ENCODE assay signal across 1 cellular context in the genomic region with DNA sequence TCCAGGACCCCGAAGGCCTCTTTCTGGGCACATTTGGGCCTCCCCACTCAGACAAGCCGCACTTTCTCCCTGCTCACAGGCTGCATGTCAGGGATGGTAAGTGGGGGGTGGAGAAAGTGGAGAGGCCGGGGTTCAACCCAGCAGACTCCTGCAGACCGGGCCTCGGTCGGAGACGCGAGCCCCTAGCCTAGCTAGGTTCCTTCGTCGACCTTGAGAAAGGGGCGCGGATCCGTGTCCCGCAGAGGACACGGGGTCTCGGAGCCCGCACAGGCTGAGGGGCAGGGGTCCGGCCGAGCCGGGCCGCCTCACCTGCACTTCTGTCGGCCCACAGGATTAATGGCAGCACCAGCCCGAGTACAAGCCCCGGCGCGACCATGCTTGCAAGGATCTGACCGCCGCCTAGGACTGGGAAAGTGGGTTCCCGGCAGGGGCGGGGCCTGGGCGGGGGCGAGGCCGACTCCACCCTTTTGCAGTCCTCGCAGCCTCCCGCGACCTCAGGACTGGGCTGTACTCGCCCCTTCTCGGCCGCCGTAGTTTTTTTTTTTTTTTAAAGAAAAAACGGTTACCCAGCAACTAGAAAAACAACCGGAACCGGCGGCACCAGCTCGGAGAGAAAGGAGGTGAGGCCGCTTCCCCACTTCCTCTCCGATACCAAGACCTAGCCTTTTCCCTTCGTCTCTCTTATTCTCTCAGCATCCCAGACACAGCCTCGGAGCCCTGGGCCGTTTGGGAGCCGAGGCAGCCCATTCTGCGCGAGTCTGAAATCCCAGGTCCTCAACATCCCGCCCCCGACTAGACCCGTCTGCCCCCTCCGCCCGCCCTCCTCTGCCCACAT.
A peak's percentile ranks its signal among the peaks of the same experiment; 100 is the strongest.
TF ChIP-seq lines count a peak whose summit lies in the region.

A gene with protein sequence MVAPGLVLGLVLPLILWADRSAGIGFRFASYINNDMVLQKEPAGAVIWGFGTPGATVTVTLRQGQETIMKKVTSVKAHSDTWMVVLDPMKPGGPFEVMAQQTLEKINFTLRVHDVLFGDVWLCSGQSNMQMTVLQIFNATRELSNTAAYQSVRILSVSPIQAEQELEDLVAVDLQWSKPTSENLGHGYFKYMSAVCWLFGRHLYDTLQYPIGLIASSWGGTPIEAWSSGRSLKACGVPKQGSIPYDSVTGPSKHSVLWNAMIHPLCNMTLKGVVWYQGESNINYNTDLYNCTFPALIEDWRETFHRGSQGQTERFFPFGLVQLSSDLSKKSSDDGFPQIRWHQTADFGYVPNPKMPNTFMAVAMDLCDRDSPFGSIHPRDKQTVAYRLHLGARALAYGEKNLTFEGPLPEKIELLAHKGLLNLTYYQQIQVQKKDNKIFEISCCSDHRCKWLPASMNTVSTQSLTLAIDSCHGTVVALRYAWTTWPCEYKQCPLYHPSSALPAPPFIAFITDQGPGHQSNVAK (minus strand): TSS at position 407 of the 835 bp plus-strand sequence. CDS start 31 bp downstream, at position 376.
A gene (plus strand): TSS at position 572 of the 835 bp plus-strand sequence. CDS start 1,361 bp downstream, outside the sequence.

TF ChIP-seq in K562, 482 proteins besides CTCF, POLR2A, EP300 and RAD21 (continued from another document and continues in another):
- TF ChIP-seq TAF9B (IDR thresholded peaks at IDR 0.05; ENCODE audit: partially characterized antibody): peak; percentile 43
- TF ChIP-seq, protein P1, sequence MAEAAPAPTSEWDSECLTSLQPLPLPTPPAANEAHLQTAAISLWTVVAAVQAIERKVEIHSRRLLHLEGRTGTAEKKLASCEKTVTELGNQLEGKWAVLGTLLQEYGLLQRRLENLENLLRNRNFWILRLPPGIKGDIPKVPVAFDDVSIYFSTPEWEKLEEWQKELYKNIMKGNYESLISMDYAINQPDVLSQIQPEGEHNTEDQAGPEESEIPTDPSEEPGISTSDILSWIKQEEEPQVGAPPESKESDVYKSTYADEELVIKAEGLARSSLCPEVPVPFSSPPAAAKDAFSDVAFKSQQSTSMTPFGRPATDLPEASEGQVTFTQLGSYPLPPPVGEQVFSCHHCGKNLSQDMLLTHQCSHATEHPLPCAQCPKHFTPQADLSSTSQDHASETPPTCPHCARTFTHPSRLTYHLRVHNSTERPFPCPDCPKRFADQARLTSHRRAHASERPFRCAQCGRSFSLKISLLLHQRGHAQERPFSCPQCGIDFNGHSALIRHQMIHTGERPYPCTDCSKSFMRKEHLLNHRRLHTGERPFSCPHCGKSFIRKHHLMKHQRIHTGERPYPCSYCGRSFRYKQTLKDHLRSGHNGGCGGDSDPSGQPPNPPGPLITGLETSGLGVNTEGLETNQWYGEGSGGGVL (CRISPR knock-in tag; IDR thresholded peaks at IDR 0.05): no peak
- no peak for TF ChIP-seq YBX1 (IDR thresholded peaks at IDR 0.05)
- TF ChIP-seq, protein P2, sequence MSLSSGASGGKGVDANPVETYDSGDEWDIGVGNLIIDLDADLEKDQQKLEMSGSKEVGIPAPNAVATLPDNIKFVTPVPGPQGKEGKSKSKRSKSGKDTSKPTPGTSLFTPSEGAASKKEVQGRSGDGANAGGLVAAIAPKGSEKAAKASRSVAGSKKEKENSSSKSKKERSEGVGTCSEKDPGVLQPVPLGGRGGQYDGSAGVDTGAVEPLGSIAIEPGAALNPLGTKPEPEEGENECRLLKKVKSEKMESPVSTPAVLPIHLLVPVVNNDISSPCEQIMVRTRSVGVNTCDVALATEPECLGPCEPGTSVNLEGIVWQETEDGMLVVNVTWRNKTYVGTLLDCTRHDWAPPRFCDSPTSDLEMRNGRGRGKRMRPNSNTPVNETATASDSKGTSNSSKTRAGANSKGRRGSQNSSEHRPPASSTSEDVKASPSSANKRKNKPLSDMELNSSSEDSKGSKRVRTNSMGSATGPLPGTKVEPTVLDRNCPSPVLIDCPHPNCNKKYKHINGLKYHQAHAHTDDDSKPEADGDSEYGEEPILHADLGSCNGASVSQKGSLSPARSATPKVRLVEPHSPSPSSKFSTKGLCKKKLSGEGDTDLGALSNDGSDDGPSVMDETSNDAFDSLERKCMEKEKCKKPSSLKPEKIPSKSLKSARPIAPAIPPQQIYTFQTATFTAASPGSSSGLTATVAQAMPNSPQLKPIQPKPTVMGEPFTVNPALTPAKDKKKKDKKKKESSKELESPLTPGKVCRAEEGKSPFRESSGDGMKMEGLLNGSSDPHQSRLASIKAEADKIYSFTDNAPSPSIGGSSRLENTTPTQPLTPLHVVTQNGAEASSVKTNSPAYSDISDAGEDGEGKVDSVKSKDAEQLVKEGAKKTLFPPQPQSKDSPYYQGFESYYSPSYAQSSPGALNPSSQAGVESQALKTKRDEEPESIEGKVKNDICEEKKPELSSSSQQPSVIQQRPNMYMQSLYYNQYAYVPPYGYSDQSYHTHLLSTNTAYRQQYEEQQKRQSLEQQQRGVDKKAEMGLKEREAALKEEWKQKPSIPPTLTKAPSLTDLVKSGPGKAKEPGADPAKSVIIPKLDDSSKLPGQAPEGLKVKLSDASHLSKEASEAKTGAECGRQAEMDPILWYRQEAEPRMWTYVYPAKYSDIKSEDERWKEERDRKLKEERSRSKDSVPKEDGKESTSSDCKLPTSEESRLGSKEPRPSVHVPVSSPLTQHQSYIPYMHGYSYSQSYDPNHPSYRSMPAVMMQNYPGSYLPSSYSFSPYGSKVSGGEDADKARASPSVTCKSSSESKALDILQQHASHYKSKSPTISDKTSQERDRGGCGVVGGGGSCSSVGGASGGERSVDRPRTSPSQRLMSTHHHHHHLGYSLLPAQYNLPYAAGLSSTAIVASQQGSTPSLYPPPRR (CRISPR knock-in tag; IDR thresholded peaks at IDR 0.05; ENCODE audit: borderline replicate concordance): no peak
- TF ChIP-seq ZC3H8 (IDR thresholded peaks at IDR 0.05): no peak
- peak; percentile 88 for TF ChIP-seq TAF1 (IDR thresholded peaks at IDR 0.05; ENCODE audit: control insufficient read depth, extremely low read depth, insufficient read depth, low read length, severe bottlenecking)
- TF ChIP-seq ZNF707 (CRISPR knock-in tag; conservative IDR thresholded peaks at IDR 0.05): no peak
- peak; percentile 84 for TF ChIP-seq SUPT5H (IDR thresholded peaks at IDR 0.05)
- TF ChIP-seq SIX5 (IDR thresholded peaks at IDR 0.05; ENCODE audit: borderline replicate concordance in 1 of 2, insufficient read depth in 1 of 2, low read depth in 1 of 2, low read length in 2 of 2): no peak
- TF ChIP-seq CXXC5 (CRISPR knock-in tag; IDR thresholded peaks at IDR 0.05): peak; percentile 53; the same call in 1 of the 2 replicates
- no peak for TF ChIP-seq SNRNP70 (optimal IDR thresholded peaks at IDR 0.05; ENCODE audit: low read depth, low read length)
- TF ChIP-seq ZNF444 (CRISPR knock-in tag; IDR thresholded peaks at IDR 0.05): no peak
- TF ChIP-seq HNRNPK (IDR thresholded peaks at IDR 0.05; ENCODE audit: low read depth, low read length, poor library complexity, severe bottlenecking): no peak
- TF ChIP-seq, protein P3, sequence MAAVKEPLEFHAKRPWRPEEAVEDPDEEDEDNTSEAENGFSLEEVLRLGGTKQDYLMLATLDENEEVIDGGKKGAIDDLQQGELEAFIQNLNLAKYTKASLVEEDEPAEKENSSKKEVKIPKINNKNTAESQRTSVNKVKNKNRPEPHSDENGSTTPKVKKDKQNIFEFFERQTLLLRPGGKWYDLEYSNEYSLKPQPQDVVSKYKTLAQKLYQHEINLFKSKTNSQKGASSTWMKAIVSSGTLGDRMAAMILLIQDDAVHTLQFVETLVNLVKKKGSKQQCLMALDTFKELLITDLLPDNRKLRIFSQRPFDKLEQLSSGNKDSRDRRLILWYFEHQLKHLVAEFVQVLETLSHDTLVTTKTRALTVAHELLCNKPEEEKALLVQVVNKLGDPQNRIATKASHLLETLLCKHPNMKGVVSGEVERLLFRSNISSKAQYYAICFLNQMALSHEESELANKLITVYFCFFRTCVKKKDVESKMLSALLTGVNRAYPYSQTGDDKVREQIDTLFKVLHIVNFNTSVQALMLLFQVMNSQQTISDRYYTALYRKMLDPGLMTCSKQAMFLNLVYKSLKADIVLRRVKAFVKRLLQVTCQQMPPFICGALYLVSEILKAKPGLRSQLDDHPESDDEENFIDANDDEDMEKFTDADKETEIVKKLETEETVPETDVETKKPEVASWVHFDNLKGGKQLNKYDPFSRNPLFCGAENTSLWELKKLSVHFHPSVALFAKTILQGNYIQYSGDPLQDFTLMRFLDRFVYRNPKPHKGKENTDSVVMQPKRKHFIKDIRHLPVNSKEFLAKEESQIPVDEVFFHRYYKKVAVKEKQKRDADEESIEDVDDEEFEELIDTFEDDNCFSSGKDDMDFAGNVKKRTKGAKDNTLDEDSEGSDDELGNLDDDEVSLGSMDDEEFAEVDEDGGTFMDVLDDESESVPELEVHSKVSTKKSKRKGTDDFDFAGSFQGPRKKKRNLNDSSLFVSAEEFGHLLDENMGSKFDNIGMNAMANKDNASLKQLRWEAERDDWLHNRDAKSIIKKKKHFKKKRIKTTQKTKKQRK (IDR thresholded peaks at IDR 0.05; ENCODE audit: borderline replicate concordance, low read depth, low read length): no peak
- TF ChIP-seq, protein P4, sequence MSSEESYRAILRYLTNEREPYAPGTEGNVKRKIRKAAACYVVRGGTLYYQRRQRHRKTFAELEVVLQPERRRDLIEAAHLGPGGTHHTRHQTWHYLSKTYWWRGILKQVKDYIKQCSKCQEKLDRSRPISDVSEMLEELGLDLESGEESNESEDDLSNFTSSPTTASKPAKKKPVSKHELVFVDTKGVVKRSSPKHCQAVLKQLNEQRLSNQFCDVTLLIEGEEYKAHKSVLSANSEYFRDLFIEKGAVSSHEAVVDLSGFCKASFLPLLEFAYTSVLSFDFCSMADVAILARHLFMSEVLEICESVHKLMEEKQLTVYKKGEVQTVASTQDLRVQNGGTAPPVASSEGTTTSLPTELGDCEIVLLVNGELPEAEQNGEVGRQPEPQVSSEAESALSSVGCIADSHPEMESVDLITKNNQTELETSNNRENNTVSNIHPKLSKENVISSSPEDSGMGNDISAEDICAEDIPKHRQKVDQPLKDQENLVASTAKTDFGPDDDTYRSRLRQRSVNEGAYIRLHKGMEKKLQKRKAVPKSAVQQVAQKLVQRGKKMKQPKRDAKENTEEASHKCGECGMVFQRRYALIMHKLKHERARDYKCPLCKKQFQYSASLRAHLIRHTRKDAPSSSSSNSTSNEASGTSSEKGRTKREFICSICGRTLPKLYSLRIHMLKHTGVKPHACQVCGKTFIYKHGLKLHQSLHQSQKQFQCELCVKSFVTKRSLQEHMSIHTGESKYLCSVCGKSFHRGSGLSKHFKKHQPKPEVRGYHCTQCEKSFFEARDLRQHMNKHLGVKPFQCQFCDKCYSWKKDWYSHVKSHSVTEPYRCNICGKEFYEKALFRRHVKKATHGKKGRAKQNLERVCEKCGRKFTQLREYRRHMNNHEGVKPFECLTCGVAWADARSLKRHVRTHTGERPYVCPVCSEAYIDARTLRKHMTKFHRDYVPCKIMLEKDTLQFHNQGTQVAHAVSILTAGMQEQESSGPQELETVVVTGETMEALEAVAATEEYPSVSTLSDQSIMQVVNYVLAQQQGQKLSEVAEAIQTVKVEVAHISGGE (CRISPR knock-in tag; IDR thresholded peaks at IDR 0.05): peak in 1 of 3 experiments; percentile 72; a peak in 1 of 6 replicates
- no peak for TF ChIP-seq ELF4 (CRISPR knock-in tag; IDR thresholded peaks at IDR 0.05)
- peak; percentile 47; the same call in 1 of the 2 replicates for TF ChIP-seq BMI1 (IDR thresholded peaks at IDR 0.05; ENCODE audit: low read length)
- TF ChIP-seq CBX3 (IDR thresholded peaks at IDR 0.05; ENCODE audit: borderline replicate concordance in 1 of 2, low read length in 2 of 2): peak in 1 of 2 experiments; percentile 8; a peak in 1 of 3 replicates
- TF ChIP-seq, protein P5, sequence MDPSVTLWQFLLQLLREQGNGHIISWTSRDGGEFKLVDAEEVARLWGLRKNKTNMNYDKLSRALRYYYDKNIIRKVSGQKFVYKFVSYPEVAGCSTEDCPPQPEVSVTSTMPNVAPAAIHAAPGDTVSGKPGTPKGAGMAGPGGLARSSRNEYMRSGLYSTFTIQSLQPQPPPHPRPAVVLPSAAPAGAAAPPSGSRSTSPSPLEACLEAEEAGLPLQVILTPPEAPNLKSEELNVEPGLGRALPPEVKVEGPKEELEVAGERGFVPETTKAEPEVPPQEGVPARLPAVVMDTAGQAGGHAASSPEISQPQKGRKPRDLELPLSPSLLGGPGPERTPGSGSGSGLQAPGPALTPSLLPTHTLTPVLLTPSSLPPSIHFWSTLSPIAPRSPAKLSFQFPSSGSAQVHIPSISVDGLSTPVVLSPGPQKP (CRISPR knock-in tag; IDR thresholded peaks at IDR 0.05): no peak
- TF ChIP-seq COPS2 (conservative IDR thresholded peaks at IDR 0.05): no peak
- TF ChIP-seq BDP1 (IDR thresholded peaks at IDR 0.05; ENCODE audit: insufficient read depth, insufficient read length): no peak
- TF ChIP-seq, protein P6, sequence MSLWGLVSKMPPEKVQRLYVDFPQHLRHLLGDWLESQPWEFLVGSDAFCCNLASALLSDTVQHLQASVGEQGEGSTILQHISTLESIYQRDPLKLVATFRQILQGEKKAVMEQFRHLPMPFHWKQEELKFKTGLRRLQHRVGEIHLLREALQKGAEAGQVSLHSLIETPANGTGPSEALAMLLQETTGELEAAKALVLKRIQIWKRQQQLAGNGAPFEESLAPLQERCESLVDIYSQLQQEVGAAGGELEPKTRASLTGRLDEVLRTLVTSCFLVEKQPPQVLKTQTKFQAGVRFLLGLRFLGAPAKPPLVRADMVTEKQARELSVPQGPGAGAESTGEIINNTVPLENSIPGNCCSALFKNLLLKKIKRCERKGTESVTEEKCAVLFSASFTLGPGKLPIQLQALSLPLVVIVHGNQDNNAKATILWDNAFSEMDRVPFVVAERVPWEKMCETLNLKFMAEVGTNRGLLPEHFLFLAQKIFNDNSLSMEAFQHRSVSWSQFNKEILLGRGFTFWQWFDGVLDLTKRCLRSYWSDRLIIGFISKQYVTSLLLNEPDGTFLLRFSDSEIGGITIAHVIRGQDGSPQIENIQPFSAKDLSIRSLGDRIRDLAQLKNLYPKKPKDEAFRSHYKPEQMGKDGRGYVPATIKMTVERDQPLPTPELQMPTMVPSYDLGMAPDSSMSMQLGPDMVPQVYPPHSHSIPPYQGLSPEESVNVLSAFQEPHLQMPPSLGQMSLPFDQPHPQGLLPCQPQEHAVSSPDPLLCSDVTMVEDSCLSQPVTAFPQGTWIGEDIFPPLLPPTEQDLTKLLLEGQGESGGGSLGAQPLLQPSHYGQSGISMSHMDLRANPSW (CRISPR knock-in tag; IDR thresholded peaks at IDR 0.05): no peak
